10 cellular contexts compared by ENCODE assay signal in genomic region chr17:17398188-17398927, GRCh38.
A peak's percentile ranks its signal among the peaks of the same experiment; 100 is the strongest.
DNase-seq lines count a peak whose midpoint lies in the region; ATAC-seq lines count a peak whose summit lies in the region.
"Had no signal": no experiment of that assay in that cellular context is flagged by ENCODE, and none has a peak within 500 bp of the region (broad histone marks: within the 10 kb centered on the region; RNA-seq: fewer than 3 reads in every experiment).

No MANE protein-coding gene starts in this region.

- H3K4me1 ChIP-seq in GM23248 (ENCODE audit: insufficient read depth) (peaks cover 29% of the 10 kb centered on the region), subcutaneous abdominal adipose tissue (ENCODE audit: control insufficient read depth in 5 of 5, insufficient read depth in 5 of 5, low read length in 5 of 5) (peaks cover 3 to 37% (median 29%) of the 10 kb centered on the region in 5 donors)

- H3K9me2 ChIP-seq in GM23248 (ENCODE audit: insufficient read depth), result no peaks in the 10 kb centered on the region

- DNase-seq in GM23248 (peak; percentile 76), SK-N-DZ (ENCODE audit: low spot score) (peak; percentile 34), Right ventricle myocardium superior (peak; percentile 76), NCI-H187 treated with DMSO at 0.1 percent for 48 hours (lab: John Stamatoyannopoulos, UW) (no peak), NCI-H774 (lab: John Stamatoyannopoulos, UW) (no peak)
- no peak for DNase-seq in effector CD8-positive, alpha-beta T cell (lab: John Stamatoyannopoulos, UW)
- DNase-seq: activated T-cell treated with anti-CD3 and anti-CD28 coated beads, Interleukin-2, amount 50 U/mL, for 24 hours; stimulated activated naive CD8-positive, alpha-beta T cell treated with anti-CD3 and anti-CD28 coated beads, Interleukin-15, amount 100 ng/mL, for 72 hours; SW 1271 had no signal

- peak overlapping the region; percentile 30 for H3K4me2 ChIP-seq in GM23248 (ENCODE audit: unreplicated experiment)

- H3K36me3 ChIP-seq in GM23248 (ENCODE audit: low read depth), result no peaks in the 10 kb centered on the region
- no peaks in the 10 kb centered on the region for H3K36me3 ChIP-seq in subcutaneous abdominal adipose tissue (ENCODE audit: control insufficient read depth in 5 of 5, insufficient read depth in 5 of 5, low read length in 5 of 5)

- H3K27ac ChIP-seq in GM23248 (peak overlapping the region; percentile 53), subcutaneous abdominal adipose tissue (ENCODE audit: low read depth, low read length) (peak overlapping the region; percentile 79)

- H3F3A ChIP-seq in GM23248 (ENCODE audit: insufficient read depth), result peaks cover 9% of the 10 kb centered on the region

- intact Hi-C loops in Right ventricle myocardium superior (cut with DNase I), result no loop called here

- H3K27me3 ChIP-seq in GM23248 (replicated peaks; ENCODE audit: insufficient read depth) (no peaks in the 10 kb centered on the region), subcutaneous abdominal adipose tissue (ENCODE audit: control insufficient read depth in 5 of 5, insufficient read depth in 4 of 5, low read length in 5 of 5) (no peaks in the 10 kb centered on the region)

- in situ Hi-C loops in GM23248 (cut with MboI), result no loop called here

- H3K9ac ChIP-seq in GM23248 (peak overlapping the region; percentile 42), subcutaneous abdominal adipose tissue (ENCODE audit: low read length in 5 of 5) (peak overlapping the region in 2 of 5 donors; percentile 36 to 39)

- H3K79me2 ChIP-seq in GM23248 (ENCODE audit: insufficient read depth), result no peaks in the 10 kb centered on the region

- no peak overlapping the region; the same call in 1 of the 2 replicates for H3K4me3 ChIP-seq in GM23248
- no peak overlapping the region for H3K4me3 ChIP-seq in subcutaneous abdominal adipose tissue (ENCODE audit: low read depth in 1 of 5, low read length in 5 of 5)

- WGBS in GM23248 (ENCODE audit: low coverage in 1 of 2, low lambda C conversion rate in 2 of 2, missing lambda C conversion rate in 2 of 2), 2 experiments, result 55 to 57% methylated on average over 8 of the region's 8 CpGs

- H3K9me3 ChIP-seq in GM23248 (ENCODE audit: low read depth) (no peaks in the 10 kb centered on the region), subcutaneous abdominal adipose tissue (ENCODE audit: control insufficient read depth in 5 of 5, low read length in 5 of 5) (peaks cover 0 to 7% (median 3%) of the 10 kb centered on the region in 5 donors)

- no peaks in the 10 kb centered on the region for H4K20me1 ChIP-seq in GM23248 (ENCODE audit: insufficient read depth)

- H2AFZ ChIP-seq in GM23248, result peak overlapping the region; percentile 69

- peak; percentile 76 for ATAC-seq in Right ventricle myocardium superior (ENCODE audit: poor library complexity)
- ATAC-seq: stimulated activated naive CD8-positive, alpha-beta T cell treated with anti-CD3 and anti-CD28 coated beads, Interleukin-15, amount 100 ng/mL, for 72 hours had no signal

Comparison
In these comparisons a context has a peak if more than half of its experiments do, and no peak if none do; other contexts are left out.
1. DNase-seq: peak in GM23248 (single experiment), SK-N-DZ (single experiment) and Right ventricle myocardium superior (single experiment); none in effector CD8-positive, alpha-beta T cell (single experiment), NCI-H187 treated with DMSO at 0.1 percent for 48 hours (single experiment) and NCI-H774 (single experiment).